ENCODE assay signal across 18 cellular contexts in genomic region chr22:35734517-35734827, GRCh38. TPM values are rescaled to one million over a fixed set of nuclear protein-coding genes. Genes with fewer than 3 reads are reported as not detected.
DNase-seq lines count a peak whose midpoint lies in the region; ATAC-seq and TF ChIP-seq lines count a peak whose summit lies in the region.
"Had no signal": no experiment of that assay in that cellular context is flagged by ENCODE, and none has a peak within 500 bp of the region (broad histone marks: within the 10 kb centered on the region; RNA-seq: fewer than 3 reads in every experiment).

No MANE protein-coding gene starts in this region.

- peak overlapping the region in 1 of 5 donors; percentile 10 for H3K9ac ChIP-seq in subcutaneous abdominal adipose tissue (ENCODE audit: low read length in 5 of 5)
- no peak overlapping the region for H3K9ac ChIP-seq in PC-3 (ENCODE audit: low read length)

- ATAC-seq in body of pancreas (peak; percentile 19), PC-3 (no peak), GM18858 (IDR thresholded peaks at IDR 0.05; ENCODE audit: unreplicated experiment) (no peak)
- no peak for ATAC-seq in activated naive CD8-positive, alpha-beta T cell treated with anti-CD3 and anti-CD28 coated beads, Interleukin-2, amount 50 U/mL, for 24 hours
- ATAC-seq: GM23338 had no signal

- no peaks in the 10 kb centered on the region for H3K9me3 ChIP-seq in body of pancreas
- H3K9me3 ChIP-seq in subcutaneous abdominal adipose tissue (ENCODE audit: control insufficient read depth in 5 of 5, low read length in 5 of 5) = no peaks in the 10 kb centered on the region
- no peaks in the 10 kb centered on the region for H3K9me3 ChIP-seq in PC-3 (ENCODE audit: low read length)
- H3K9me3 ChIP-seq: A549, Caco-2 had no signal

- H3K9me2 ChIP-seq in PC-3 (replicated peaks; ENCODE audit: low read length) = no peaks in the 10 kb centered on the region

- no peak overlapping the region for H3K4me3 ChIP-seq in body of pancreas
- no peak overlapping the region for H3K4me3 ChIP-seq in subcutaneous abdominal adipose tissue (ENCODE audit: low read depth in 1 of 5, low read length in 5 of 5)
- H3K4me3 ChIP-seq in PC-3 (ENCODE audit: low read length) = no peak overlapping the region
- H3K4me3 ChIP-seq: A549, GM23338 had no signal

- TF ChIP-seq CTCF in body of pancreas (IDR thresholded peaks at IDR 0.05) (no peak), nephron (IDR thresholded peaks at IDR 0.05; ENCODE audit: unreplicated experiment in 3 of 3) (no peak), PC-3 (conservative IDR thresholded peaks at IDR 0.05; ENCODE audit: low read depth, low read length) (no peak)

- intact Hi-C loops in body of pancreas (cut with DNase I) = no loop called here
- intact Hi-C loops in PC-3 (cut with micrococcal nuclease) = no loop called here

- no peaks in the 10 kb centered on the region for H3K9me3 Mint-ChIP-seq in nephron
- H3K9me3 Mint-ChIP-seq in activated naive CD8-positive, alpha-beta T cell treated with anti-CD3 and anti-CD28 coated beads, Interleukin-2, amount 50 U/mL, for 24 hours = no peaks in the 10 kb centered on the region
- H3K9me3 Mint-ChIP-seq: CD4-positive, alpha-beta T cell had no signal

- no TSS peak for BruUV-seq in PC-3 (replicated peaks; lab: Mats Ljungman, UMichigan)

- peaks cover 6% of the 10 kb centered on the region for H3K27me3 Mint-ChIP-seq in nephron (ENCODE audit: low read depth)
- H3K27me3 Mint-ChIP-seq in activated naive CD8-positive, alpha-beta T cell treated with anti-CD3 and anti-CD28 coated beads, Interleukin-2, amount 50 U/mL, for 24 hours = peaks cover 22% of the 10 kb centered on the region

- no peak overlapping the region for H3K4me3 Mint-ChIP-seq in nephron
- H3K4me3 Mint-ChIP-seq in activated naive CD8-positive, alpha-beta T cell treated with anti-CD3 and anti-CD28 coated beads, Interleukin-2, amount 50 U/mL, for 24 hours = no peak overlapping the region
- H3K4me3 Mint-ChIP-seq: CD4-positive, alpha-beta T cell; GM23338 had no signal

- no peaks in the 10 kb centered on the region for H3K79me2 ChIP-seq in PC-3 (ENCODE audit: low read length)

- H2AFZ ChIP-seq in PC-3 (ENCODE audit: low read length) = no peak overlapping the region
- H2AFZ ChIP-seq: GM23338 had no signal

- peak; percentile 21 for DNase-seq in activated CD8-positive, alpha-beta memory T cell treated with anti-CD3 and anti-CD28 coated beads for 24 hours
- DNase-seq in activated CD8-positive, alpha-beta memory T cell treated with anti-CD3 and anti-CD28 coated beads, Interleukin-2, amount 50 U/mL, for 48 hours = no peak
- DNase-seq in body of pancreas = no peak
- DNase-seq in PC-3 = no peak
- no peak for DNase-seq in activated naive CD8-positive, alpha-beta T cell treated with anti-CD3 and anti-CD28 coated beads, Interleukin-2, amount 50 U/mL, for 24 hours
- DNase-seq: AML-193; Caco-2; CD4-positive, alpha-beta T cell; HCEC 1CT had no signal

- no peaks in the 10 kb centered on the region for H3F3A ChIP-seq in PC-3 (ENCODE audit: low read length, unreplicated experiment)

- no peaks in the 10 kb centered on the region for H4K20me1 ChIP-seq in PC-3 (ENCODE audit: low read length)

- 73 to 81% methylated on average over 4 to 7 of the region's 7 CpGs for WGBS in body of pancreas, 2 donors

- CTCF ChIA-PET in PC-3 (lab: Charles Lee) = no interaction called here

- H3K4me2 ChIP-seq in PC-3 (ENCODE audit: low read length) = no peak overlapping the region
- H3K4me2 ChIP-seq: A549, GM23338 had no signal

- H3K27ac ChIP-seq in body of pancreas (peak overlapping the region in 3 of 4 donors; percentile 6 to 61 (median 58)), subcutaneous abdominal adipose tissue (ENCODE audit: low read depth, low read length) (peak overlapping the region; percentile 55), PC-3 (ENCODE audit: low read length) (no peak overlapping the region)
- H3K27ac ChIP-seq: 22Rv1, A549, C4-2B, HL-60 had no signal

- H3K4me1 Mint-ChIP-seq in nephron = peaks cover 63% of the 10 kb centered on the region
- H3K4me1 Mint-ChIP-seq in activated naive CD8-positive, alpha-beta T cell treated with anti-CD3 and anti-CD28 coated beads, Interleukin-2, amount 50 U/mL, for 24 hours = no peaks in the 10 kb centered on the region

- TF ChIP-seq POLR2A in body of pancreas (IDR thresholded peaks at IDR 0.05) = no peak

- H3K27me3 ChIP-seq in body of pancreas = no peaks in the 10 kb centered on the region
- no peaks in the 10 kb centered on the region for H3K27me3 ChIP-seq in subcutaneous abdominal adipose tissue (ENCODE audit: control insufficient read depth in 5 of 5, insufficient read depth in 4 of 5, low read length in 5 of 5)
- H3K27me3 ChIP-seq in PC-3 (ENCODE audit: low read length) = no peaks in the 10 kb centered on the region

- POLR2A ChIA-PET in PC-3 (lab: Charles Lee; ENCODE audit: unreplicated experiment) = no interaction called here

- H3K27ac Mint-ChIP-seq in nephron = peak overlapping the region in 2 of 3 experiments; percentile 50 to 75
- no peak overlapping the region for H3K27ac Mint-ChIP-seq in activated naive CD8-positive, alpha-beta T cell treated with anti-CD3 and anti-CD28 coated beads, Interleukin-2, amount 50 U/mL, for 24 hours
- H3K27ac Mint-ChIP-seq: CD4-positive, alpha-beta T cell; GM23338 had no signal

- no peaks in the 10 kb centered on the region for H3K36me3 ChIP-seq in body of pancreas (replicated peaks in 1 of 2; ENCODE audit: insufficient read depth in 1 of 2, low read depth in 2 of 2)
- peaks cover 0 to 6% (median 4%) of the 10 kb centered on the region in 5 donors for H3K36me3 ChIP-seq in subcutaneous abdominal adipose tissue (ENCODE audit: control insufficient read depth in 5 of 5, insufficient read depth in 5 of 5, low read length in 5 of 5)
- H3K36me3 ChIP-seq in PC-3 (ENCODE audit: low read depth, low read length) = no peaks in the 10 kb centered on the region

- H3K36me3 Mint-ChIP-seq in nephron (ENCODE audit: low read depth) = peaks cover 40% of the 10 kb centered on the region
- no peaks in the 10 kb centered on the region for H3K36me3 Mint-ChIP-seq in activated naive CD8-positive, alpha-beta T cell treated with anti-CD3 and anti-CD28 coated beads, Interleukin-2, amount 50 U/mL, for 24 hours (ENCODE audit: low read depth)

- H3K4me1 ChIP-seq in body of pancreas = peaks cover 21% of the 10 kb centered on the region
- peaks cover 2 to 40% (median 25%) of the 10 kb centered on the region in 5 donors for H3K4me1 ChIP-seq in subcutaneous abdominal adipose tissue (ENCODE audit: control insufficient read depth in 5 of 5, insufficient read depth in 5 of 5, low read length in 5 of 5)
- no peaks in the 10 kb centered on the region for H3K4me1 ChIP-seq in PC-3 (ENCODE audit: insufficient read depth, low read length)
- H3K4me1 ChIP-seq: A549, Caco-2 had no signal

RNA-seq across cellular contexts. Expression of gene APOL5, which starts 16.8 kb away (rescaled TPM):
- total RNA-seq in body of pancreas (not detected), PC-3 (2014; rRNA removed) (not detected in 2 replicates)
- total RNA-seq: Caco-2; CD4-positive, alpha-beta T cell; GM23338; HT1080 had no signal
